1 cellular context compared by ENCODE assay signal in the genomic region with DNA sequence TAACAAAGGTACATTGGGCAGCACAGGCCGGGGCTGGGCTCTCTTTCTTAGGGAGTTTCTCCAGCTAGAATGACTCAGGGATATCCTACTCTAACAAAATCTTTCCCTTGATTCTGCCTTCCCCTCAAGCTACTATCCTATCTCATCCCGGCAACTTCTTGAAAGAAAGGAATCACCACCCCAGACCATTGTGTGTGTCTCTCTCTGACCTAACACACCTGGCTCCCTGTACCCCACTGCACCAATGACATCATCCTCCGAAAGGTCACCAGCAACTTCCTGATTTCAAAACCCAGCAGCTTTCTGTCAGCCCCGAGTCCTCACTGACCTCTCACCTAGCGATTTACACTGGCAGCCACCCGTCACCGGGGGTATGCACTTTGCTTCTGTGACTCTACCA.
A peak's percentile ranks its signal among the peaks of the same experiment; 100 is the strongest.
TF ChIP-seq lines count a peak whose summit lies in the region.

No MANE protein-coding gene starts in this region.

TF ChIP-seq in HepG2, 621 proteins besides CTCF, POLR2A, EP300 and RAD21 (continued from another document and continues in another):
- TF ChIP-seq, protein P1, sequence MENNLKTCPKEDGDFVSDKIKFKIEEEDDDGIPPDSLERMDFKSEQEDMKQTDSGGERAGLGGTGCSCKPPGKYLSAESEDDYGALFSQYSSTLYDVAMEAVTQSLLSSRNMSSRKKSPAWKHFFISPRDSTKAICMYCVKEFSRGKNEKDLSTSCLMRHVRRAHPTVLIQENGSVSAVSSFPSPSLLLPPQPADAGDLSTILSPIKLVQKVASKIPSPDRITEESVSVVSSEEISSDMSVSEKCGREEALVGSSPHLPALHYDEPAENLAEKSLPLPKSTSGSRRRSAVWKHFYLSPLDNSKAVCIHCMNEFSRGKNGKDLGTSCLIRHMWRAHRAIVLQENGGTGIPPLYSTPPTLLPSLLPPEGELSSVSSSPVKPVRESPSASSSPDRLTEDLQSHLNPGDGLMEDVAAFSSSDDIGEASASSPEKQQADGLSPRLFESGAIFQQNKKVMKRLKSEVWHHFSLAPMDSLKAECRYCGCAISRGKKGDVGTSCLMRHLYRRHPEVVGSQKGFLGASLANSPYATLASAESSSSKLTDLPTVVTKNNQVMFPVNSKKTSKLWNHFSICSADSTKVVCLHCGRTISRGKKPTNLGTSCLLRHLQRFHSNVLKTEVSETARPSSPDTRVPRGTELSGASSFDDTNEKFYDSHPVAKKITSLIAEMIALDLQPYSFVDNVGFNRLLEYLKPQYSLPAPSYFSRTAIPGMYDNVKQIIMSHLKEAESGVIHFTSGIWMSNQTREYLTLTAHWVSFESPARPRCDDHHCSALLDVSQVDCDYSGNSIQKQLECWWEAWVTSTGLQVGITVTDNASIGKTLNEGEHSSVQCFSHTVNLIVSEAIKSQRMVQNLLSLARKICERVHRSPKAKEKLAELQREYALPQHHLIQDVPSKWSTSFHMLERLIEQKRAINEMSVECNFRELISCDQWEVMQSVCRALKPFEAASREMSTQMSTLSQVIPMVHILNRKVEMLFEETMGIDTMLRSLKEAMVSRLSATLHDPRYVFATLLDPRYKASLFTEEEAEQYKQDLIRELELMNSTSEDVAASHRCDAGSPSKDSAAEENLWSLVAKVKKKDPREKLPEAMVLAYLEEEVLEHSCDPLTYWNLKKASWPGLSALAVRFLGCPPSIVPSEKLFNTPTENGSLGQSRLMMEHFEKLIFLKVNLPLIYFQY (CRISPR knock-in tag; IDR thresholded peaks at IDR 0.05; ENCODE audit: borderline replicate concordance), result no peak
- peak; percentile 91 for TF ChIP-seq ELF3 (CRISPR knock-in tag; IDR thresholded peaks at IDR 0.05)
- TF ChIP-seq, protein P2, sequence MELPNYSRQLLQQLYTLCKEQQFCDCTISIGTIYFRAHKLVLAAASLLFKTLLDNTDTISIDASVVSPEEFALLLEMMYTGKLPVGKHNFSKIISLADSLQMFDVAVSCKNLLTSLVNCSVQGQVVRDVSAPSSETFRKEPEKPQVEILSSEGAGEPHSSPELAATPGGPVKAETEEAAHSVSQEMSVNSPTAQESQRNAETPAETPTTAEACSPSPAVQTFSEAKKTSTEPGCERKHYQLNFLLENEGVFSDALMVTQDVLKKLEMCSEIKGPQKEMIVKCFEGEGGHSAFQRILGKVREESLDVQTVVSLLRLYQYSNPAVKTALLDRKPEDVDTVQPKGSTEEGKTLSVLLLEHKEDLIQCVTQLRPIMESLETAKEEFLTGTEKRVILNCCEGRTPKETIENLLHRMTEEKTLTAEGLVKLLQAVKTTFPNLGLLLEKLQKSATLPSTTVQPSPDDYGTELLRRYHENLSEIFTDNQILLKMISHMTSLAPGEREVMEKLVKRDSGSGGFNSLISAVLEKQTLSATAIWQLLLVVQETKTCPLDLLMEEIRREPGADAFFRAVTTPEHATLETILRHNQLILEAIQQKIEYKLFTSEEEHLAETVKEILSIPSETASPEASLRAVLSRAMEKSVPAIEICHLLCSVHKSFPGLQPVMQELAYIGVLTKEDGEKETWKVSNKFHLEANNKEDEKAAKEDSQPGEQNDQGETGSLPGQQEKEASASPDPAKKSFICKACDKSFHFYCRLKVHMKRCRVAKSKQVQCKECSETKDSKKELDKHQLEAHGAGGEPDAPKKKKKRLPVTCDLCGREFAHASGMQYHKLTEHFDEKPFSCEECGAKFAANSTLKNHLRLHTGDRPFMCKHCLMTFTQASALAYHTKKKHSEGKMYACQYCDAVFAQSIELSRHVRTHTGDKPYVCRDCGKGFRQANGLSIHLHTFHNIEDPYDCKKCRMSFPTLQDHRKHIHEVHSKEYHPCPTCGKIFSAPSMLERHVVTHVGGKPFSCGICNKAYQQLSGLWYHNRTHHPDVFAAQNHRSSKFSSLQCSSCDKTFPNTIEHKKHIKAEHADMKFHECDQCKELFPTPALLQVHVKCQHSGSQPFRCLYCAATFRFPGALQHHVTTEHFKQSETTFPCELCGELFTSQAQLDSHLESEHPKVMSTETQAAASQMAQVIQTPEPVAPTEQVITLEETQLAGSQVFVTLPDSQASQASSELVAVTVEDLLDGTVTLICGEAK (IDR thresholded peaks at IDR 0.05), result no peak
- TF ChIP-seq, protein P2 (CRISPR knock-in tag; IDR thresholded peaks at IDR 0.05), result no peak
- 0 out of 2 replicates have a peak, but pooled peaks have one; percentile 52 for TF ChIP-seq ZMYM3 (CRISPR knock-in tag; IDR thresholded peaks at IDR 0.05)
- no peak for TF ChIP-seq RAD51 (IDR thresholded peaks at IDR 0.05; ENCODE audit: borderline replicate concordance)
- TF ChIP-seq, protein P3, sequence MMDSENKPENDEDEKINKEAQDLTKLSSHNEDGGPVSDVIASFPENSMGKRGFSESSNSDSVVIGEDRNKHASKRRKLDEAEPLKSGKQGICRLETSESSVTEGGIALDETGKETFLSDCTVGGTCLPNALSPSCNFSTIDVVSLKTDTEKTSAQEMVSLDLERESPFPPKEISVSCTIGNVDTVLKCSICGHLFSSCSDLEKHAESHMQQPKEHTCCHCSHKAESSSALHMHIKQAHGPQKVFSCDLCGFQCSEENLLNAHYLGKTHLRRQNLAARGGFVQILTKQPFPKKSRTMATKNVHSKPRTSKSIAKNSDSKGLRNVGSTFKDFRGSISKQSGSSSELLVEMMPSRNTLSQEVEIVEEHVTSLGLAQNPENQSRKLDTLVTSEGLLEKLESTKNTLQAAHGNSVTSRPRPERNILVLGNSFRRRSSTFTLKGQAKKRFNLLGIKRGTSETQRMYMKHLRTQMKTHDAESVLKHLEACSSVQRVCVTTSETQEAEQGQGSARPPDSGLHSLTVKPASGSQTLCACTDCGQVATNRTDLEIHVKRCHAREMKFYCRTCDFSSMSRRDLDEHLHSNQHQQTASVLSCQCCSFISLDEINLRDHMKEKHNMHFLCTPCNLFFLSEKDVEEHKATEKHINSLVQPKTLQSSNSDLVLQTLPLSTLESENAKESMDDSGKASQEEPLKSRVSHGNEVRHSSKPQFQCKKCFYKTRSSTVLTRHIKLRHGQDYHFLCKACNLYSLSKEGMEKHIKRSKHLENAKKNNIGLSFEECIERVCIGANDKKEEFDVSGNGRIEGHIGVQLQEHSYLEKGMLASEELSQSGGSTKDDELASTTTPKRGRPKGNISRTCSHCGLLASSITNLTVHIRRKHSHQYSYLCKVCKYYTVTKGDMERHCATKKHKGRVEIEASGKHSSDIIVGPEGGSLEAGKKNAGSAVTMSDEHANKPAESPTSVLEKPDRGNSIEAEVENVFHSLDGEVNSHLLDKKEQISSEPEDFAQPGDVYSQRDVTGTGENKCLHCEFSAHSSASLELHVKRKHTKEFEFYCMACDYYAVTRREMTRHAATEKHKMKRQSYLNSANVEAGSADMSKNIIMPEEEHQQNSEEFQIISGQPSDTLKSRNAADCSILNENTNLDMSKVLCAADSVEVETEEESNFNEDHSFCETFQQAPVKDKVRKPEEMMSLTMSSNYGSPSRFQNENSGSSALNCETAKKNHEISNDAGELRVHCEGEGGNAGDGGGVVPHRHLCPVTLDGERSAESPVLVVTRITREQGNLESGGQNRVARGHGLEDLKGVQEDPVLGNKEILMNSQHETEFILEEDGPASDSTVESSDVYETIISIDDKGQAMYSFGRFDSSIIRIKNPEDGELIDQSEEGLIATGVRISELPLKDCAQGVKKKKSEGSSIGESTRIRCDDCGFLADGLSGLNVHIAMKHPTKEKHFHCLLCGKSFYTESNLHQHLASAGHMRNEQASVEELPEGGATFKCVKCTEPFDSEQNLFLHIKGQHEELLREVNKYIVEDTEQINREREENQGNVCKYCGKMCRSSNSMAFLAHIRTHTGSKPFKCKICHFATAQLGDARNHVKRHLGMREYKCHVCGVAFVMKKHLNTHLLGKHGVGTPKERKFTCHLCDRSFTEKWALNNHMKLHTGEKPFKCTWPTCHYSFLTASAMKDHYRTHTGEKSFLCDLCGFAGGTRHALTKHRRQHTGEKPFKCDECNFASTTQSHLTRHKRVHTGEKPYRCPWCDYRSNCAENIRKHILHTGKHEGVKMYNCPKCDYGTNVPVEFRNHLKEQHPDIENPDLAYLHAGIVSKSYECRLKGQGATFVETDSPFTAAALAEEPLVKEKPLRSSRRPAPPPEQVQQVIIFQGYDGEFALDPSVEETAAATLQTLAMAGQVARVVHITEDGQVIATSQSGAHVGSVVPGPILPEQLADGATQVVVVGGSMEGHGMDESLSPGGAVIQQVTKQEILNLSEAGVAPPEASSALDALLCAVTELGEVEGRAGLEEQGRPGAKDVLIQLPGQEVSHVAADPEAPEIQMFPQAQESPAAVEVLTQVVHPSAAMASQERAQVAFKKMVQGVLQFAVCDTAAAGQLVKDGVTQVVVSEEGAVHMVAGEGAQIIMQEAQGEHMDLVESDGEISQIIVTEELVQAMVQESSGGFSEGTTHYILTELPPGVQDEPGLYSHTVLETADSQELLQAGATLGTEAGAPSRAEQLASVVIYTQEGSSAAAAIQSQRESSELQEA (CRISPR knock-in tag; IDR thresholded peaks at IDR 0.05; ENCODE audit: not compliant biosample characterization), result no peak
- TF ChIP-seq ZNF549 (CRISPR knock-in tag; IDR thresholded peaks at IDR 0.05), result no peak
- no peak for TF ChIP-seq ZBTB1 (CRISPR knock-in tag; IDR thresholded peaks at IDR 0.05; ENCODE audit: borderline replicate concordance)
- TF ChIP-seq SSRP1 (CRISPR knock-in tag; IDR thresholded peaks at IDR 0.05), result no peak
- TF ChIP-seq ZNF556 (CRISPR knock-in tag; IDR thresholded peaks at IDR 0.05; ENCODE audit: borderline replicate concordance), result no peak
- TF ChIP-seq SALL2 (CRISPR knock-in tag; IDR thresholded peaks at IDR 0.05), result no peak
- TF ChIP-seq ZFP36 (IDR thresholded peaks at IDR 0.05; ENCODE audit: borderline replicate concordance, low read depth, low read length, partially characterized antibody), result no peak
- TF ChIP-seq, protein P4, sequence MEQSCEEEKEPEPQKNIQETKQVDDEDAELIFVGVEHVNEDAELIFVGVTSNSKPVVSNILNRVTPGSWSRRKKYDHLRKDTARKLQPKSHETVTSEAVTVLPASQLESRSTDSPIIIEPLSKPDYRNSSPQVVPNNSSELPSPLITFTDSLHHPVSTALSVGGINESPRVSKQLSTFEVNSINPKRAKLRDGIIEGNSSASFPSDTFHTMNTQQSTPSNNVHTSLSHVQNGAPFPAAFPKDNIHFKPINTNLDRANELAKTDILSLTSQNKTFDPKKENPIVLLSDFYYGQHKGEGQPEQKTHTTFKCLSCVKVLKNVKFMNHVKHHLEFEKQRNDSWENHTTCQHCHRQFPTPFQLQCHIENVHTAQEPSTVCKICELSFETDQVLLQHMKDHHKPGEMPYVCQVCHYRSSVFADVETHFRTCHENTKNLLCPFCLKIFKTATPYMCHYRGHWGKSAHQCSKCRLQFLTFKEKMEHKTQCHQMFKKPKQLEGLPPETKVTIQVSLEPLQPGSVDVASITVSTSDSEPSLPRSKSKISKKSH (CRISPR knock-in tag; IDR thresholded peaks at IDR 0.05; ENCODE audit: borderline replicate concordance), result no peak
- TF ChIP-seq ZNF644 (CRISPR knock-in tag; IDR thresholded peaks at IDR 0.05; ENCODE audit: low read depth), result no peak
- no peak for TF ChIP-seq MXD4 (CRISPR knock-in tag; IDR thresholded peaks at IDR 0.05)
- TF ChIP-seq ATF1 (CRISPR knock-in tag; IDR thresholded peaks at IDR 0.05), result no peak
- TF ChIP-seq ZSCAN9 (CRISPR knock-in tag; IDR thresholded peaks at IDR 0.05; ENCODE audit: borderline replicate concordance), result no peak
- no peak for TF ChIP-seq ZNF724P (CRISPR knock-in tag; IDR thresholded peaks at IDR 0.05; ENCODE audit: borderline replicate concordance)
- no peak for TF ChIP-seq U2AF2 (IDR thresholded peaks at IDR 0.05; ENCODE audit: low read depth, low read length)
- no peak for TF ChIP-seq ZFAT (CRISPR knock-in tag; conservative IDR thresholded peaks at IDR 0.05)
- TF ChIP-seq, protein P5, sequence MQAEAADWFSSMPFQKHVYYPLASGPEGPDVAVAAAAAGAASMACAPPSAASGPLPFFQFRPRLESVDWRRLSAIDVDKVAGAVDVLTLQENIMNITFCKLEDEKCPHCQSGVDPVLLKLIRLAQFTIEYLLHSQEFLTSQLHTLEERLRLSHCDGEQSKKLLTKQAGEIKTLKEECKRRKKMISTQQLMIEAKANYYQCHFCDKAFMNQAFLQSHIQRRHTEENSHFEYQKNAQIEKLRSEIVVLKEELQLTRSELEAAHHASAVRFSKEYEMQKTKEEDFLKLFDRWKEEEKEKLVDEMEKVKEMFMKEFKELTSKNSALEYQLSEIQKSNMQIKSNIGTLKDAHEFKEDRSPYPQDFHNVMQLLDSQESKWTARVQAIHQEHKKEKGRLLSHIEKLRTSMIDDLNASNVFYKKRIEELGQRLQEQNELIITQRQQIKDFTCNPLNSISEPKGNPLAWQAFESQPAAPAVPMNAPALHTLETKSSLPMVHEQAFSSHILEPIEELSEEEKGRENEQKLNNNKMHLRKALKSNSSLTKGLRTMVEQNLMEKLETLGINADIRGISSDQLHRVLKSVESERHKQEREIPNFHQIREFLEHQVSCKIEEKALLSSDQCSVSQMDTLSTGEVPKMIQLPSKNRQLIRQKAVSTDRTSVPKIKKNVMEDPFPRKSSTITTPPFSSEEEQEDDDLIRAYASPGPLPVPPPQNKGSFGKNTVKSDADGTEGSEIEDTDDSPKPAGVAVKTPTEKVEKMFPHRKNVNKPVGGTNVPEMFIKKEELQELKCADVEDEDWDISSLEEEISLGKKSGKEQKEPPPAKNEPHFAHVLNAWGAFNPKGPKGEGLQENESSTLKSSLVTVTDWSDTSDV (CRISPR knock-in tag; IDR thresholded peaks at IDR 0.05), result no peak
- TF ChIP-seq, protein P6, sequence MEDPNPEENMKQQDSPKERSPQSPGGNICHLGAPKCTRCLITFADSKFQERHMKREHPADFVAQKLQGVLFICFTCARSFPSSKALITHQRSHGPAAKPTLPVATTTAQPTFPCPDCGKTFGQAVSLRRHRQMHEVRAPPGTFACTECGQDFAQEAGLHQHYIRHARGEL (CRISPR knock-in tag; IDR thresholded peaks at IDR 0.05), result no peak
- no peak for TF ChIP-seq EEA1 (CRISPR knock-in tag; IDR thresholded peaks at IDR 0.05; ENCODE audit: borderline replicate concordance)
- TF ChIP-seq DNMT1 (CRISPR knock-in tag; IDR thresholded peaks at IDR 0.05), result no peak
- TF ChIP-seq ZSCAN20 (CRISPR knock-in tag; IDR thresholded peaks at IDR 0.05; ENCODE audit: borderline replicate concordance), result no peak
